In the genomic region with DNA sequence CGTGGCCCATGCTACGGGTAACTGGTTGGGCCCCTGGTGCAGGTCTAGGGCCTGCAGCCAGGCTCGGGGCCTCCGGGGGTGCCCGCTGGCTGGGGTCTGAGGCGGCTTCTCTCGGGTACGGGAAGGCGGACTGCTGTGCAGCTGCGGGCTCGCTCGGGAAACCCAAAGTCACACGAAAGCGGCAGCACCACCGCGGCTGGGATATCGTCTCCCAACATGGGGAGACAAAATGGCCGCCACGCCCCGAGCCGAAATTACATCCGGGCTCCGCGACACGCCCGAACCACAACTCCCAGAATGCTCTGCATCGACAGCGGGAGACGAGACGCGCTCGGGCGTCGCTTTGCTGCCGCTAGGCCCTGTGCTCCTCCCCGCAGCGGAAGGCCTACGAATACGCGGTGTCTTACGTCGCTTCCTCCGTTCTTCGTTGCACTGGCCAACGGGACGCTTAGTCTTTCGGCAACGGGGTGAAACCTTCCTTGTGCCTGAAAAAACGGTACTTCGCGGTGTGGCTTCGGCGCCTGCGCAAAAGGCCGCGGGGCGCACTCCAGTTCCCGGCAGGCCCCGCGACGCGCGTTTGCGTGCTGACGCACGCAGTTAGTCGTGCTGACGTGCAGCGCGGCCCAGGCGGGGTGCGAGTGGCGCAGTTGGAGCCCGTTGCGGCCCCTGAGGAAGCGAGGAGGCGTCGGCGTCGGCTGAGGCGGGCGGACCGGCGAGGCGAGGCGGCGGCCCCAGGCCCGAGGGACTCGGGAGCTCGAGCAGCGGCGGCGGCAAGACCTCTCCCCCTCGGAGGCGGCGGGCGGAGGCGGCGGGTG, we compare ENCODE assay signal across 1 cellular context.
TF ChIP-seq lines count a peak whose summit lies in the region.

A gene (plus strand): TSS at position 604 of the 815 bp plus-strand sequence. CDS start 3,727 bp downstream, outside the sequence.

TF ChIP-seq in HepG2, 621 proteins besides CTCF, POLR2A, EP300 and RAD21 (continued from another document and continues in another):
- TF ChIP-seq, protein P1, sequence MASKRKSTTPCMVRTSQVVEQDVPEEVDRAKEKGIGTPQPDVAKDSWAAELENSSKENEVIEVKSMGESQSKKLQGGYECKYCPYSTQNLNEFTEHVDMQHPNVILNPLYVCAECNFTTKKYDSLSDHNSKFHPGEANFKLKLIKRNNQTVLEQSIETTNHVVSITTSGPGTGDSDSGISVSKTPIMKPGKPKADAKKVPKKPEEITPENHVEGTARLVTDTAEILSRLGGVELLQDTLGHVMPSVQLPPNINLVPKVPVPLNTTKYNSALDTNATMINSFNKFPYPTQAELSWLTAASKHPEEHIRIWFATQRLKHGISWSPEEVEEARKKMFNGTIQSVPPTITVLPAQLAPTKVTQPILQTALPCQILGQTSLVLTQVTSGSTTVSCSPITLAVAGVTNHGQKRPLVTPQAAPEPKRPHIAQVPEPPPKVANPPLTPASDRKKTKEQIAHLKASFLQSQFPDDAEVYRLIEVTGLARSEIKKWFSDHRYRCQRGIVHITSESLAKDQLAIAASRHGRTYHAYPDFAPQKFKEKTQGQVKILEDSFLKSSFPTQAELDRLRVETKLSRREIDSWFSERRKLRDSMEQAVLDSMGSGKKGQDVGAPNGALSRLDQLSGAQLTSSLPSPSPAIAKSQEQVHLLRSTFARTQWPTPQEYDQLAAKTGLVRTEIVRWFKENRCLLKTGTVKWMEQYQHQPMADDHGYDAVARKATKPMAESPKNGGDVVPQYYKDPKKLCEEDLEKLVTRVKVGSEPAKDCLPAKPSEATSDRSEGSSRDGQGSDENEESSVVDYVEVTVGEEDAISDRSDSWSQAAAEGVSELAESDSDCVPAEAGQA (IDR thresholded peaks at IDR 0.05; ENCODE audit: low read depth) = peak; percentile 90
- TF ChIP-seq, protein P1 (CRISPR knock-in tag; IDR thresholded peaks at IDR 0.05; ENCODE audit: borderline replicate concordance) = peak; percentile 20; the same call in 1 of the 2 replicates
- TF ChIP-seq, protein P2, sequence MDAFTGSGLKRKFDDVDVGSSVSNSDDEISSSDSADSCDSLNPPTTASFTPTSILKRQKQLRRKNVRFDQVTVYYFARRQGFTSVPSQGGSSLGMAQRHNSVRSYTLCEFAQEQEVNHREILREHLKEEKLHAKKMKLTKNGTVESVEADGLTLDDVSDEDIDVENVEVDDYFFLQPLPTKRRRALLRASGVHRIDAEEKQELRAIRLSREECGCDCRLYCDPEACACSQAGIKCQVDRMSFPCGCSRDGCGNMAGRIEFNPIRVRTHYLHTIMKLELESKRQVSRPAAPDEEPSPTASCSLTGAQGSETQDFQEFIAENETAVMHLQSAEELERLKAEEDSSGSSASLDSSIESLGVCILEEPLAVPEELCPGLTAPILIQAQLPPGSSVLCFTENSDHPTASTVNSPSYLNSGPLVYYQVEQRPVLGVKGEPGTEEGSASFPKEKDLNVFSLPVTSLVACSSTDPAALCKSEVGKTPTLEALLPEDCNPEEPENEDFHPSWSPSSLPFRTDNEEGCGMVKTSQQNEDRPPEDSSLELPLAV (CRISPR knock-in tag; conservative IDR thresholded peaks at IDR 0.05; ENCODE audit: low read depth) = no peak
- TF ChIP-seq MLLT10 (CRISPR knock-in tag; IDR thresholded peaks at IDR 0.05) (0 out of 2 replicates have a peak, but pooled peaks have one; percentile 1), HNRNPH1 (optimal IDR thresholded peaks at IDR 0.05; ENCODE audit: low read depth, low read length) (no peak), ZBTB7A (CRISPR knock-in tag; IDR thresholded peaks at IDR 0.05) (no peak), ERF (CRISPR knock-in tag; IDR thresholded peaks at IDR 0.05) (peak; percentile 28; the same call in 1 of the 2 replicates), ZNF788 (CRISPR knock-in tag; IDR thresholded peaks at IDR 0.05; ENCODE audit: borderline replicate concordance) (peak; percentile 22), ZNF629 (CRISPR knock-in tag; conservative IDR thresholded peaks at IDR 0.05) (no peak), ZNF124 (CRISPR knock-in tag; IDR thresholded peaks at IDR 0.05) (no peak), ZNF230 (CRISPR knock-in tag; IDR thresholded peaks at IDR 0.05) (peak; percentile 95), RORA (CRISPR knock-in tag; IDR thresholded peaks at IDR 0.05) (no peak), PHF21A (CRISPR knock-in tag; IDR thresholded peaks at IDR 0.05) (peak; percentile 89), SP5 (CRISPR knock-in tag; IDR thresholded peaks at IDR 0.05; ENCODE audit: borderline replicate concordance, low read depth) (no peak), ZSCAN20 (CRISPR knock-in tag; IDR thresholded peaks at IDR 0.05; ENCODE audit: borderline replicate concordance) (peak; percentile 53; the same call in 1 of the 2 replicates), ZSCAN25 (CRISPR knock-in tag; IDR thresholded peaks at IDR 0.05) (peak; percentile 68), ZNF772 (CRISPR knock-in tag; IDR thresholded peaks at IDR 0.05) (no peak; the same call in 1 of the 2 replicates), ZNF841 (CRISPR knock-in tag; IDR thresholded peaks at IDR 0.05; ENCODE audit: borderline replicate concordance) (peak; percentile 34; the same call in 1 of the 2 replicates), REXO4 (CRISPR knock-in tag; IDR thresholded peaks at IDR 0.05; ENCODE audit: borderline replicate concordance) (0 out of 2 replicates have a peak, but pooled peaks have one; percentile 25), ZNF510 (CRISPR knock-in tag; IDR thresholded peaks at IDR 0.05; ENCODE audit: low read depth) (peak; percentile 56), ATF7-NPFF (CRISPR knock-in tag; IDR thresholded peaks at IDR 0.05; ENCODE audit: low read depth) (peak; percentile 65), SETDB1 (CRISPR knock-in tag; IDR thresholded peaks at IDR 0.05; ENCODE audit: borderline replicate concordance) (no peak), ZNF891 (CRISPR knock-in tag; IDR thresholded peaks at IDR 0.05) (peak; percentile 95), ZNF17 (CRISPR knock-in tag; IDR thresholded peaks at IDR 0.05) (no peak), EEA1 (CRISPR knock-in tag; IDR thresholded peaks at IDR 0.05; ENCODE audit: borderline replicate concordance) (peak; percentile 79; the same call in 1 of the 2 replicates), XRCC5 (optimal IDR thresholded peaks at IDR 0.05; ENCODE audit: low read length) (no peak), NFIC (IDR thresholded peaks at IDR 0.05; ENCODE audit: low read length) (no peak), HIVEP1 (CRISPR knock-in tag; IDR thresholded peaks at IDR 0.05) (peak; percentile 52; the same call in 1 of the 2 replicates), CBX1 (IDR thresholded peaks at IDR 0.05; ENCODE audit: low read depth) (peak; percentile 36), ZNF546 (CRISPR knock-in tag; conservative IDR thresholded peaks at IDR 0.05) (0 out of 2 replicates have a peak, but pooled peaks have one; percentile 14), NR2C2 (CRISPR knock-in tag; IDR thresholded peaks at IDR 0.05; ENCODE audit: borderline replicate concordance) (peak; percentile 95), TRIM24 (CRISPR knock-in tag; IDR thresholded peaks at IDR 0.05) (no peak), SRSF1 (optimal IDR thresholded peaks at IDR 0.05; ENCODE audit: low read depth, low read length) (peak; percentile 82), ZNF337 (CRISPR knock-in tag; IDR thresholded peaks at IDR 0.05; ENCODE audit: borderline replicate concordance, low read depth) (peak; percentile 63; the same call in 1 of the 2 replicates), ZNF44 (CRISPR knock-in tag; IDR thresholded peaks at IDR 0.05) (peak; percentile 46; the same call in 1 of the 2 replicates), ZZZ3 (CRISPR knock-in tag; IDR thresholded peaks at IDR 0.05; ENCODE audit: borderline replicate concordance) (peak; percentile 89), ZNF451 (CRISPR knock-in tag; IDR thresholded peaks at IDR 0.05) (peak; percentile 72), ZNF562 (CRISPR knock-in tag; IDR thresholded peaks at IDR 0.05; ENCODE audit: borderline replicate concordance) (no peak; the same call in 1 of the 2 replicates), PAWR (CRISPR knock-in tag; IDR thresholded peaks at IDR 0.05; ENCODE audit: borderline replicate concordance) (no peak), ZSCAN21 (CRISPR knock-in tag; IDR thresholded peaks at IDR 0.05; ENCODE audit: borderline replicate concordance) (peak; percentile 81), POLR2AphosphoS5 (IDR thresholded peaks at IDR 0.05; ENCODE audit: low read depth, low read length) (peak; percentile 36), ZNF256 (CRISPR knock-in tag; conservative IDR thresholded peaks at IDR 0.05) (peak; percentile 11; the same call in 1 of the 2 replicates), HOXA7 (CRISPR knock-in tag; IDR thresholded peaks at IDR 0.05) (no peak), MYNN (CRISPR knock-in tag; IDR thresholded peaks at IDR 0.05; ENCODE audit: low read depth) (no peak), ZNF138 (CRISPR knock-in tag; IDR thresholded peaks at IDR 0.05; ENCODE audit: low read depth) (peak; percentile 71; the same call in 1 of the 2 replicates), KDM5B (CRISPR knock-in tag; IDR thresholded peaks at IDR 0.05; ENCODE audit: borderline replicate concordance) (peak; percentile 96), ATRX (CRISPR knock-in tag; IDR thresholded peaks at IDR 0.05; ENCODE audit: borderline replicate concordance) (no peak), ZNF709 (CRISPR knock-in tag; IDR thresholded peaks at IDR 0.05) (peak; percentile 13; the same call in 1 of the 2 replicates)
- TF ChIP-seq, protein P3, sequence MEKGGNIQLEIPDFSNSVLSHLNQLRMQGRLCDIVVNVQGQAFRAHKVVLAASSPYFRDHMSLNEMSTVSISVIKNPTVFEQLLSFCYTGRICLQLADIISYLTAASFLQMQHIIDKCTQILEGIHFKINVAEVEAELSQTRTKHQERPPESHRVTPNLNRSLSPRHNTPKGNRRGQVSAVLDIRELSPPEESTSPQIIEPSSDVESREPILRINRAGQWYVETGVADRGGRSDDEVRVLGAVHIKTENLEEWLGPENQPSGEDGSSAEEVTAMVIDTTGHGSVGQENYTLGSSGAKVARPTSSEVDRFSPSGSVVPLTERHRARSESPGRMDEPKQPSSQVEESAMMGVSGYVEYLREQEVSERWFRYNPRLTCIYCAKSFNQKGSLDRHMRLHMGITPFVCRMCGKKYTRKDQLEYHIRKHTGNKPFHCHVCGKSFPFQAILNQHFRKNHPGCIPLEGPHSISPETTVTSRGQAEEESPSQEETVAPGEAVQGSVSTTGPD (CRISPR knock-in tag; IDR thresholded peaks at IDR 0.05) = no peak; the same call in 1 of the 2 replicates
- TF ChIP-seq, protein P4, sequence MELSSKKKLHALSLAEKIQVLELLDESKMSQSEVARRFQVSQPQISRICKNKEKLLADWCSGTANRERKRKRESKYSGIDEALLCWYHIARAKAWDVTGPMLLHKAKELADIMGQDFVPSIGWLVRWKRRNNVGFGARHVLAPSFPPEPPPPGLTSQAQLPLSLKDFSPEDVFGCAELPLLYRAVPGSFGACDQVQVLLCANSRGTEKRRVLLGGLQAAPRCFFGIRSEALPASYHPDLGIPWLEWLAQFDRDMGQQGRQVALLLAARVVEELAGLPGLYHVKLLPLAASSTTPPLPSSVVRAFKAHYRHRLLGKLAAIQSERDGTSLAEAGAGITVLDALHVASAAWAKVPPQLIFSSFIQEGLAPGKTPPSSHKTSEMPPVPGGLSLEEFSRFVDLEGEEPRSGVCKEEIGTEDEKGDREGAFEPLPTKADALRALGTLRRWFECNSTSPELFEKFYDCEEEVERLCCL (CRISPR knock-in tag; IDR thresholded peaks at IDR 0.05; ENCODE audit: borderline replicate concordance) = 0 out of 2 replicates have a peak, but pooled peaks have one; percentile 72
- TF ChIP-seq, protein P5, sequence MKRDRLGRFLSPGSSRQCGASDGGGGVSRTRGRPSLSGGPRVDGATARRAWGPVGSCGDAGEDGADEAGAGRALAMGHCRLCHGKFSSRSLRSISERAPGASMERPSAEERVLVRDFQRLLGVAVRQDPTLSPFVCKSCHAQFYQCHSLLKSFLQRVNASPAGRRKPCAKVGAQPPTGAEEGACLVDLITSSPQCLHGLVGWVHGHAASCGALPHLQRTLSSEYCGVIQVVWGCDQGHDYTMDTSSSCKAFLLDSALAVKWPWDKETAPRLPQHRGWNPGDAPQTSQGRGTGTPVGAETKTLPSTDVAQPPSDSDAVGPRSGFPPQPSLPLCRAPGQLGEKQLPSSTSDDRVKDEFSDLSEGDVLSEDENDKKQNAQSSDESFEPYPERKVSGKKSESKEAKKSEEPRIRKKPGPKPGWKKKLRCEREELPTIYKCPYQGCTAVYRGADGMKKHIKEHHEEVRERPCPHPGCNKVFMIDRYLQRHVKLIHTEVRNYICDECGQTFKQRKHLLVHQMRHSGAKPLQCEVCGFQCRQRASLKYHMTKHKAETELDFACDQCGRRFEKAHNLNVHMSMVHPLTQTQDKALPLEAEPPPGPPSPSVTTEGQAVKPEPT (CRISPR knock-in tag; IDR thresholded peaks at IDR 0.05; ENCODE audit: low read depth) = 0 out of 2 replicates have a peak, but pooled peaks have one; percentile 1
- TF ChIP-seq, protein P6, sequence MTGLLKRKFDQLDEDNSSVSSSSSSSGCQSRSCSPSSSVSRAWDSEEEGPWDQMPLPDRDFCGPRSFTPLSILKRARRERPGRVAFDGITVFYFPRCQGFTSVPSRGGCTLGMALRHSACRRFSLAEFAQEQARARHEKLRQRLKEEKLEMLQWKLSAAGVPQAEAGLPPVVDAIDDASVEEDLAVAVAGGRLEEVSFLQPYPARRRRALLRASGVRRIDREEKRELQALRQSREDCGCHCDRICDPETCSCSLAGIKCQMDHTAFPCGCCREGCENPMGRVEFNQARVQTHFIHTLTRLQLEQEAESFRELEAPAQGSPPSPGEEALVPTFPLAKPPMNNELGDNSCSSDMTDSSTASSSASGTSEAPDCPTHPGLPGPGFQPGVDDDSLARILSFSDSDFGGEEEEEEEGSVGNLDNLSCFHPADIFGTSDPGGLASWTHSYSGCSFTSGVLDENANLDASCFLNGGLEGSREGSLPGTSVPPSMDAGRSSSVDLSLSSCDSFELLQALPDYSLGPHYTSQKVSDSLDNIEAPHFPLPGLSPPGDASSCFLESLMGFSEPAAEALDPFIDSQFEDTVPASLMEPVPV (CRISPR knock-in tag; IDR thresholded peaks at IDR 0.05) = no peak; the same call in 1 of the 2 replicates
- TF ChIP-seq, protein P7, sequence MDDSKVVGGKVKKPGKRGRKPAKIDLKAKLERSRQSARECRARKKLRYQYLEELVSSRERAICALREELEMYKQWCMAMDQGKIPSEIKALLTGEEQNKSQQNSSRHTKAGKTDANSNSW (CRISPR knock-in tag; IDR thresholded peaks at IDR 0.05; ENCODE audit: borderline replicate concordance) = no peak; the same call in none of the 2 replicates
